In genomic region chr5:37637165-37637845, GRCh38 we compare ENCODE assay signal across 23 cellular contexts.
DNase-seq lines count a peak whose midpoint lies in the region; ATAC-seq and TF ChIP-seq lines count a peak whose summit lies in the region.
"Had no signal": no experiment of that assay in that cellular context is flagged by ENCODE, and none has a peak within 500 bp of the region (broad histone marks: within the 10 kb centered on the region; RNA-seq: fewer than 3 reads in every experiment).

No MANE protein-coding gene starts in this region.

- WGBS in mammary epithelial cell (ENCODE audit: low coverage, missing lambda C conversion rate): 98% methylated on average over 7 of the region's 7 CpGs
- WGBS in smooth muscle cell (ENCODE audit: low lambda C conversion rate): 77% methylated on average over 7 of the region's 7 CpGs
- WGBS in prostate gland: 95% methylated on average over 7 of the region's 7 CpGs

- H4K20me1 ChIP-seq in mammary epithelial cell (ENCODE audit: insufficient read depth, low read length): no peaks in the 10 kb centered on the region
- no peaks in the 10 kb centered on the region for H4K20me1 ChIP-seq in smooth muscle cell (ENCODE audit: low read depth)

- H3K27me3 ChIP-seq in mammary epithelial cell (ENCODE audit: insufficient read depth, low read length) (no peaks in the 10 kb centered on the region), RWPE2 (ENCODE audit: insufficient read depth, poor library complexity, severe bottlenecking) (no peaks in the 10 kb centered on the region), smooth muscle cell (ENCODE audit: low read depth) (no peaks in the 10 kb centered on the region), prostate gland (replicated peaks; ENCODE audit: insufficient read depth) (no peaks in the 10 kb centered on the region)
- H3K27me3 ChIP-seq: cardiac muscle cell, pancreas had no signal

- H3K27ac ChIP-seq in mammary epithelial cell (ENCODE audit: insufficient read depth, low read depth, low read length) (no peak overlapping the region), RWPE2 (ENCODE audit: poor library complexity, severe bottlenecking) (no peak overlapping the region), smooth muscle cell (ENCODE audit: low read depth) (peak overlapping the region; percentile 7), prostate gland (no peak overlapping the region)
- H3K27ac ChIP-seq: C4-2B, cardiac muscle cell, pancreas had no signal

- intact Hi-C loops in MCF 10A (cut with micrococcal nuclease) (no loop called here), mammary epithelial cell (cut with micrococcal nuclease) (no loop called here), prostate gland (cut with DNase I) (no loop called here)

- no peaks in the 10 kb centered on the region for H3K27me3 Mint-ChIP-seq in MCF 10A (ENCODE audit: insufficient read depth, unreplicated experiment)
- H3K27me3 Mint-ChIP-seq: activated CD4-positive, alpha-beta T cell treated with anti-CD3 and anti-CD28 coated beads, Interleukin-2, amount 10 ng/mL, durations not matched to agents 24 days and 14 days; memory B cell; naive B cell; stimulated activated memory B cell treated with anti-CD40 and anti-IgM and Interleukin-4, amounts not matched to agents 10 μg/mL and 1 μg/mL and 100 μg/mL, for 72 hours had no signal

- H3F3A ChIP-seq in smooth muscle cell (ENCODE audit: low read depth): no peaks in the 10 kb centered on the region

- H3K4me2 ChIP-seq in mammary epithelial cell (ENCODE audit: insufficient read depth, low read depth, low read length) (no peak overlapping the region), smooth muscle cell (no peak overlapping the region)

- in situ Hi-C loops in mammary epithelial cell (cut with MboI; ENCODE audit: low sequenced_read_pairs in 2 of 2): no loop called here

- TF ChIP-seq POLR2A in prostate gland (IDR thresholded peaks at IDR 0.05): no peak

- peaks cover 11% of the 10 kb centered on the region for H3K4me1 Mint-ChIP-seq in MCF 10A (ENCODE audit: insufficient read depth, unreplicated experiment)
- H3K4me1 Mint-ChIP-seq: activated CD4-positive, alpha-beta T cell treated with anti-CD3 and anti-CD28 coated beads, Interleukin-2, amount 10 ng/mL, durations not matched to agents 24 days and 14 days; stimulated activated memory B cell treated with anti-CD40 and anti-IgM and Interleukin-4, amounts not matched to agents 10 μg/mL and 1 μg/mL and 100 μg/mL, for 72 hours had no signal

- CTCF ChIA-PET in MCF 10A (lab: Yijun Ruan, JAX): interaction anchor here (0.7 to 1.4 kb wide), 2 partner anchors 59 to 67 kb away, joined by 3 read pairs; no protein-coding TSS in a partner anchor
- CTCF ChIA-PET in mammary epithelial cell (lab: Charles Lee; ENCODE audit: low non-redundant PET): no interaction called here

- H3K4me3 Mint-ChIP-seq in MCF 10A (ENCODE audit: unreplicated experiment): no peak overlapping the region
- H3K4me3 Mint-ChIP-seq: activated CD4-positive, alpha-beta T cell treated with anti-CD3 and anti-CD28 coated beads, Interleukin-2, amount 10 ng/mL, durations not matched to agents 24 days and 14 days; memory B cell; naive B cell; stimulated activated memory B cell treated with anti-CD40 and anti-IgM and Interleukin-4, amounts not matched to agents 10 μg/mL and 1 μg/mL and 100 μg/mL, for 72 hours had no signal

- peak; percentile 83 for ATAC-seq in RWPE2 (ENCODE audit: low read depth)
- ATAC-seq: GM12878; pancreas; stimulated activated memory B cell treated with anti-CD40 and anti-IgM and Interleukin-4, amounts not matched to agents 10 μg/mL and 1 μg/mL and 100 μg/mL, for 72 hours had no signal

- H3K27ac Mint-ChIP-seq in MCF 10A (ENCODE audit: low read depth, unreplicated experiment): no peak overlapping the region
- H3K27ac Mint-ChIP-seq: activated CD4-positive, alpha-beta T cell treated with anti-CD3 and anti-CD28 coated beads, Interleukin-2, amount 10 ng/mL, durations not matched to agents 24 days and 14 days; activated T-helper 2 cell treated with anti-CD3 and anti-CD28 coated beads, Interferon-gamma antibody, Interleukin-2, Interleukin-4, amounts not matched to agents 10 μg/mL and 5 μg/mL and 100 μg/mL, durations not matched to agents 14 hours and 24 hours and 36 hours; memory B cell; stimulated activated memory B cell treated with anti-CD40 and anti-IgM and Interleukin-4, amounts not matched to agents 10 μg/mL and 1 μg/mL and 100 μg/mL, for 72 hours had no signal

- dilution Hi-C loops in mammary epithelial cell (cut with HindIII; ENCODE audit: low sequenced_read_pairs): no loop called here

- DNase-seq in MCF 10A (ENCODE audit: unreplicated experiment) (peak; percentile 47), mammary epithelial cell (no peak), RWPE2 (ENCODE audit: low spot score) (no peak), fibroblast of mammary gland (ENCODE audit: low read depth) (peak; percentile 82), smooth muscle cell (lab: John Stamatoyannopoulos, UW; ENCODE audit: unreplicated experiment) (no peak), NCI-H510A treated with DMSO at 0.1 percent for 48 hours (lab: John Stamatoyannopoulos, UW) (no peak), prostate gland (ENCODE audit: low spot score) (no peak), COR-L47 (lab: John Stamatoyannopoulos, UW) (no peak)
- DNase-seq: activated CD4-positive, alpha-beta T cell treated with anti-CD3 and anti-CD28 coated beads, Interleukin-2, amount 10 ng/mL, durations not matched to agents 24 days and 14 days; dermis blood vessel endothelial cell; naive B cell; NCI-H1694 treated with DMSO at 0.1 percent for 48 hours; NCI-H774; OCI-M1; pancreas; stimulated activated CD4-positive, alpha-beta T cell treated with anti-CD3 and anti-CD28 coated beads, Interleukin-1b, Interleukin-23, amount 100 ng/mL, for 48 hours; T-helper 1 cell had no signal

- no peaks in the 10 kb centered on the region for H3K79me2 ChIP-seq in mammary epithelial cell (ENCODE audit: insufficient read depth, low read length)
- H3K79me2 ChIP-seq in smooth muscle cell (ENCODE audit: low read depth): no peaks in the 10 kb centered on the region

- no peak overlapping the region for H2AFZ ChIP-seq in mammary epithelial cell (ENCODE audit: low read depth, low read length)
- no peak overlapping the region for H2AFZ ChIP-seq in smooth muscle cell (ENCODE audit: low read depth)

- H3K4me3 ChIP-seq in mammary epithelial cell (replicated peaks in 1 of 3; ENCODE audit: insufficient read depth in 1 of 3, low read depth in 2 of 3, low read length in 3 of 3): no peak overlapping the region
- no peak overlapping the region for H3K4me3 ChIP-seq in RWPE2 (ENCODE audit: severe bottlenecking)
- no peak overlapping the region for H3K4me3 ChIP-seq in fibroblast of mammary gland (ENCODE audit: control insufficient read depth, low read depth, low read length)
- no peak overlapping the region for H3K4me3 ChIP-seq in smooth muscle cell
- no peak overlapping the region for H3K4me3 ChIP-seq in prostate gland
- H3K4me3 ChIP-seq: cardiac muscle cell, GM12878, pancreas had no signal

- TF ChIP-seq CTCF in MCF 10A (IDR thresholded peaks at IDR 0.05; ENCODE audit: unreplicated experiment) (no peak), mammary epithelial cell (conservative IDR thresholded peaks at IDR 0.05 in 1 of 2, IDR thresholded peaks at IDR 0.05 in 1 of 2; ENCODE audit: extremely low read depth in 1 of 2, insufficient read depth in 1 of 2, low read depth in 1 of 2, low read length in 2 of 2) (no peak), RWPE2 (IDR thresholded peaks at IDR 0.05; ENCODE audit: poor library complexity, severe bottlenecking) (no peak), fibroblast of mammary gland (conservative IDR thresholded peaks at IDR 0.05; ENCODE audit: control insufficient read depth, insufficient read depth, low read depth, low read length) (no peak), smooth muscle cell (IDR thresholded peaks at IDR 0.05; ENCODE audit: borderline replicate concordance, insufficient read depth, poor library complexity, severe bottlenecking) (no peak), prostate gland (IDR thresholded peaks at IDR 0.05) (no peak)

- H3K4me1 ChIP-seq in mammary epithelial cell (ENCODE audit: insufficient read depth, low read length) (no peaks in the 10 kb centered on the region), RWPE2 (ENCODE audit: insufficient read depth, poor library complexity, severe bottlenecking) (peaks cover 15% of the 10 kb centered on the region), smooth muscle cell (ENCODE audit: low read depth) (no peaks in the 10 kb centered on the region), prostate gland (replicated peaks) (no peaks in the 10 kb centered on the region)
- H3K4me1 ChIP-seq: pancreas had no signal

- H3K9ac ChIP-seq in mammary epithelial cell (ENCODE audit: insufficient read depth, low read length) (no peak overlapping the region), smooth muscle cell (ENCODE audit: low read depth) (no peak overlapping the region)

- no peaks in the 10 kb centered on the region for H3K9me3 Mint-ChIP-seq in MCF 10A (ENCODE audit: unreplicated experiment)
- H3K9me3 Mint-ChIP-seq: activated CD4-positive, alpha-beta T cell treated with anti-CD3 and anti-CD28 coated beads, Interleukin-2, amount 10 ng/mL, durations not matched to agents 24 days and 14 days; activated T-helper 2 cell treated with anti-CD3 and anti-CD28 coated beads, Interferon-gamma antibody, Interleukin-2, Interleukin-4, amounts not matched to agents 10 μg/mL and 5 μg/mL and 100 μg/mL, durations not matched to agents 14 hours and 24 hours and 36 hours; memory B cell had no signal

- no TSS peak for BruUV-seq in MCF 10A (replicated peaks; lab: Mats Ljungman, UMichigan)
- no TSS peak for BruUV-seq in mammary epithelial cell (replicated peaks; lab: Mats Ljungman, UMichigan)

- POLR2A ChIA-PET in MCF 10A (lab: Yijun Ruan, JAX): interaction anchor here (0.6 kb wide), 1 partner anchor 79 kb away, joined by 3 read pairs; no protein-coding TSS in a partner anchor

- no peaks in the 10 kb centered on the region for H3K36me3 ChIP-seq in mammary epithelial cell (ENCODE audit: insufficient read depth, low read length)
- no peaks in the 10 kb centered on the region for H3K36me3 ChIP-seq in RWPE2 (ENCODE audit: low read depth)
- H3K36me3 ChIP-seq in smooth muscle cell (ENCODE audit: low read depth): no peaks in the 10 kb centered on the region
- no peaks in the 10 kb centered on the region for H3K36me3 ChIP-seq in prostate gland
- H3K36me3 ChIP-seq: cardiac muscle cell, pancreas had no signal

- H3K36me3 Mint-ChIP-seq in MCF 10A (ENCODE audit: insufficient read depth, unreplicated experiment): no peaks in the 10 kb centered on the region

- no peaks in the 10 kb centered on the region for H3K9me3 ChIP-seq in mammary epithelial cell (replicated peaks; ENCODE audit: insufficient read depth, low read length)
- no peaks in the 10 kb centered on the region for H3K9me3 ChIP-seq in RWPE2 (ENCODE audit: severe bottlenecking)
- no peaks in the 10 kb centered on the region for H3K9me3 ChIP-seq in smooth muscle cell (replicated peaks; ENCODE audit: low read depth)
- no peaks in the 10 kb centered on the region for H3K9me3 ChIP-seq in prostate gland
- H3K9me3 ChIP-seq: pancreas had no signal

Comparison
In these comparisons a context has a peak if more than half of its experiments do, and no peak if none do; other contexts are left out.
1. DNase-seq: peak in MCF 10A (single experiment) and fibroblast of mammary gland (single experiment); none in mammary epithelial cell (single experiment), RWPE2 (single experiment), smooth muscle cell (single experiment), NCI-H510A treated with DMSO at 0.1 percent for 48 hours (single experiment), prostate gland (single experiment) and COR-L47 (single experiment).